Comparison of ENCODE assay signal across 21 cellular contexts in genomic region chr2:140585016-140585415, GRCh38.
"Had no signal": no experiment of that assay in that cellular context is flagged by ENCODE, and none has a peak within 500 bp of the region (broad histone marks: within the 10 kb centered on the region; RNA-seq: fewer than 3 reads in every experiment).

No MANE protein-coding gene starts in this region.

- H3K27me3 Mint-ChIP-seq: naive B cell had no signal

- FAIRE-seq: colon, endothelial cell of umbilical vein, frontal cortex, keratinocyte had no signal

- H3K4me1 Mint-ChIP-seq: immature natural killer cell, naive B cell had no signal

- DNase-seq: dermis blood vessel endothelial cell; dorsolateral prefrontal cortex; effector CD4-positive, alpha-beta T cell; effector memory CD4-positive, alpha-beta T cell; foreskin keratinocyte; heart left ventricle; hypothalamus; immature natural killer cell; left cardiac atrium; left lung; left ventricle myocardium superior; lower lobe of right lung; mesenchymal stem cell; mucosa of descending colon; naive B cell had no signal

- H3K9me3 Mint-ChIP-seq: mesothelial cell of epicardium, naive B cell had no signal

- H3K27ac Mint-ChIP-seq: immature natural killer cell, mesothelial cell of epicardium, naive B cell had no signal

- ATAC-seq: foreskin keratinocyte, gastroesophageal sphincter, heart left ventricle, left cardiac atrium, left lung, left ventricle myocardium superior, lower lobe of right lung, mucosa of descending colon had no signal

- H3K4me3 Mint-ChIP-seq: immature natural killer cell, mesothelial cell of epicardium, naive B cell had no signal

- H3K36me3 Mint-ChIP-seq: mesothelial cell of epicardium, naive B cell had no signal
